In the genomic region with DNA sequence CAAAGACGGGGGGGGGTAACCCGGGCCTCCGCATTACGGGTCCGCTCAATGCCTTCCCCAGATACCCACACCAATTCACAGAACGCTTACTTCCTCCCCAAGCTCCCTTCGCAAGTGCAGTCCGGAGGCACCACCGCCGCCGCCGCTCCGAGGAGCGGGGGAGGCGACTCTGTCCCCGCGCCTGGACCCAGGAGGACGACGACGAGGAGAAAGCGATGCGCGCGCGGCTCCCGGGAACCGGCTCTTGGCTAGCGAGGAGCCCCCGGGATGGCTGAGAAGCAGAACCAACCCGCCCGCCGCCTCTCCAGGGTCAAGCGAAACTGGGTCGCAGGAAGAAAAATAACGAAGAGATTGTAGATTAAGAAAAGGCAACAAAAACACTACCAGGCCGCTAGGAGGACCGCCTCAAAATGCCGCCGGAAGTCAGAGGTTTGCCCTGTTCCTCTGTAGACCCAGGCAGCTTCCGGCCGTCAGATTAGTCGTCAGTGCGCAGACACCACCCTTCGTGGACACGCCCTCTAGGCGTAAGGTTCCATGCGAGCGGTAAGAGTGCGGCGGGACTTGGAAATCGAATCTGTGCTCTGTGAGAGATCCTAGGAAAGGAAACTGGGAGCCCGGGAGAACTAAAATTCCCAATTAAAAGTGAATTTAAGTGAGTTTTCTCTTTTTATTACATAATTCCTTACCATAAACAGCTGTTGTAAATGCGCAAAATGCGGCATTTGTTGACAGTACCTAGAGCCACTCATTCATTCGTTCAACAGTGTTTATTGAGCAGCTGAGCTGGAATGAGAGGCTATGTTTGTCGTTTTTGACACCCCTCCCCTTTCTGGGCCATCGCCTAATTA, we compare ENCODE assay signal across 8 cellular contexts. TPM values are rescaled to one million over a fixed set of nuclear protein-coding genes. Genes with fewer than 3 reads are reported as not detected.
DNase-seq lines count a peak whose midpoint lies in the region; ATAC-seq and TF ChIP-seq lines count a peak whose summit lies in the region.

A gene with protein sequence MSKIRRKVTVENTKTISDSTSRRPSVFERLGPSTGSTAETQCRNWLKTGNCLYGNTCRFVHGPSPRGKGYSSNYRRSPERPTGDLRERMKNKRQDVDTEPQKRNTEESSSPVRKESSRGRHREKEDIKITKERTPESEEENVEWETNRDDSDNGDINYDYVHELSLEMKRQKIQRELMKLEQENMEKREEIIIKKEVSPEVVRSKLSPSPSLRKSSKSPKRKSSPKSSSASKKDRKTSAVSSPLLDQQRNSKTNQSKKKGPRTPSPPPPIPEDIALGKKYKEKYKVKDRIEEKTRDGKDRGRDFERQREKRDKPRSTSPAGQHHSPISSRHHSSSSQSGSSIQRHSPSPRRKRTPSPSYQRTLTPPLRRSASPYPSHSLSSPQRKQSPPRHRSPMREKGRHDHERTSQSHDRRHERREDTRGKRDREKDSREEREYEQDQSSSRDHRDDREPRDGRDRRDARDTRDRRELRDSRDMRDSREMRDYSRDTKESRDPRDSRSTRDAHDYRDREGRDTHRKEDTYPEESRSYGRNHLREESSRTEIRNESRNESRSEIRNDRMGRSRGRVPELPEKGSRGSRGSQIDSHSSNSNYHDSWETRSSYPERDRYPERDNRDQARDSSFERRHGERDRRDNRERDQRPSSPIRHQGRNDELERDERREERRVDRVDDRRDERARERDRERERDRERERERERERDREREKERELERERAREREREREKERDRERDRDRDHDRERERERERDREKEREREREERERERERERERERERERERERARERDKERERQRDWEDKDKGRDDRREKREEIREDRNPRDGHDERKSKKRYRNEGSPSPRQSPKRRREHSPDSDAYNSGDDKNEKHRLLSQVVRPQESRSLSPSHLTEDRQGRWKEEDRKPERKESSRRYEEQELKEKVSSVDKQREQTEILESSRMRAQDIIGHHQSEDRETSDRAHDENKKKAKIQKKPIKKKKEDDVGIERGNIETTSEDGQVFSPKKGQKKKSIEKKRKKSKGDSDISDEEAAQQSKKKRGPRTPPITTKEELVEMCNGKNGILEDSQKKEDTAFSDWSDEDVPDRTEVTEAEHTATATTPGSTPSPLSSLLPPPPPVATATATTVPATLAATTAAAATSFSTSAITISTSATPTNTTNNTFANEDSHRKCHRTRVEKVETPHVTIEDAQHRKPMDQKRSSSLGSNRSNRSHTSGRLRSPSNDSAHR (N-terminal part only) (minus strand): TSS at position 433 of the 848 bp plus-strand sequence. CDS start 7,239 bp downstream, outside the sequence.

- peak within 1 kb of the TSS; percentile 76 for H3K4me3 ChIP-seq in colonic mucosa

- peaks cover 32% of the 10 kb centered on the region for H3K4me1 Mint-ChIP-seq in activated CD4-positive, alpha-beta T cell treated with anti-CD3 and anti-CD28 coated beads, Interleukin-2, amount 10 ng/mL, durations not matched to agents 24 days and 14 days

- H3K27me3 Mint-ChIP-seq in activated CD4-positive, alpha-beta T cell treated with anti-CD3 and anti-CD28 coated beads, Interleukin-2, amount 10 ng/mL, durations not matched to agents 24 days and 14 days = peaks cover 20% of the 10 kb centered on the region

- intact Hi-C loops in activated CD4-positive, alpha-beta T cell treated with anti-CD3 and anti-CD28 coated beads, Interleukin-2, amount 10 ng/mL, durations not matched to agents 24 days and 14 days (cut with micrococcal nuclease) = loop anchor here (2.0 to 10.0 kb wide), 7 partner anchors 45 to 1065 kb away; a partner anchor contains a TSS
- intact Hi-C loops in colonic mucosa (cut with DNase I) (no loop called here), left colon (cut with DNase I, micrococcal nuclease) (no loop called here)

- DNase-seq in C1 segment of cervical spinal cord (lab: John Stamatoyannopoulos, UW) (peak; percentile 32 to 93 (median 90)), NCI-H526 treated with DMSO at 0.1 percent for 48 hours (lab: John Stamatoyannopoulos, UW) (peak; percentile 93), colonic mucosa (peak; percentile 96), left colon (peak; percentile 94 to 95)
- peak; percentile 98 for DNase-seq in activated CD4-positive, alpha-beta T cell treated with anti-CD3 and anti-CD28 coated beads, Interleukin-2, amount 10 ng/mL, durations not matched to agents 24 days and 14 days
- peak; percentile 93 for DNase-seq in stimulated activated CD4-positive, alpha-beta T cell treated with anti-CD3 and anti-CD28 coated beads, Interleukin-1b, Interleukin-23, amount 100 ng/mL, for 48 hours

- H3K27ac ChIP-seq in colonic mucosa = peak within 1 kb of the TSS; percentile 87

- H3K9me3 ChIP-seq in colonic mucosa = no peaks in the 10 kb centered on the region

- peak within 1 kb of the TSS; percentile 94 for H3K4me3 Mint-ChIP-seq in activated CD4-positive, alpha-beta T cell treated with anti-CD3 and anti-CD28 coated beads, Interleukin-2, amount 10 ng/mL, durations not matched to agents 24 days and 14 days

- H3K36me3 Mint-ChIP-seq in activated CD4-positive, alpha-beta T cell treated with anti-CD3 and anti-CD28 coated beads, Interleukin-2, amount 10 ng/mL, durations not matched to agents 24 days and 14 days (ENCODE audit: low read depth) = peaks cover 9% of the 10 kb centered on the region

- H3K27me3 ChIP-seq in colonic mucosa = no peaks in the 10 kb centered on the region

- no peak for TF ChIP-seq CTCF in colonic mucosa (IDR thresholded peaks at IDR 0.05)

- peak; percentile 99 for ATAC-seq in GM19324 (IDR thresholded peaks at IDR 0.05; ENCODE audit: low FRiP score, unreplicated experiment)
- peak; percentile 95 for ATAC-seq in HG03469 (IDR thresholded peaks at IDR 0.05; ENCODE audit: unreplicated experiment)
- ATAC-seq in left colon = peak; percentile 100

- H3K36me3 ChIP-seq in colonic mucosa = no peaks in the 10 kb centered on the region

- peaks cover 7% of the 10 kb centered on the region for H3K4me1 ChIP-seq in colonic mucosa

- peak within 1 kb of the TSS; percentile 84 to 89 for H3K9ac ChIP-seq in colonic mucosa (ENCODE audit: low read depth in 2 of 2, low read length in 2 of 2)

- H3K27ac Mint-ChIP-seq in activated CD4-positive, alpha-beta T cell treated with anti-CD3 and anti-CD28 coated beads, Interleukin-2, amount 10 ng/mL, durations not matched to agents 24 days and 14 days = peak within 1 kb of the TSS; percentile 98

- no peaks in the 10 kb centered on the region for H3K9me3 Mint-ChIP-seq in activated CD4-positive, alpha-beta T cell treated with anti-CD3 and anti-CD28 coated beads, Interleukin-2, amount 10 ng/mL, durations not matched to agents 24 days and 14 days

RNA-seq across cellular contexts. Expression of the gene that starts here (rescaled TPM):
- 56.1 and 58.8 TPM in 2 replicates for total RNA-seq in activated CD4-positive, alpha-beta T cell treated with anti-CD3 and anti-CD28 coated beads, Interleukin-2, amount 10 ng/mL, durations not matched to agents 24 days and 14 days
- total RNA-seq in colonic mucosa (10 to 100 TPM; 23.2 to 37.5 TPM), left colon (10 to 100 TPM; 26.1 to 27.8 TPM)

Comparison
In these comparisons a context has a peak if more than half of its experiments do, and no peak if none do; other contexts are left out.
1. Peak in every context shown above with its lines: DNase-seq, ATAC-seq, H3K4me3 ChIP-seq and H3K27ac ChIP-seq.